23 cellular contexts compared by ENCODE assay signal in the genomic region with DNA sequence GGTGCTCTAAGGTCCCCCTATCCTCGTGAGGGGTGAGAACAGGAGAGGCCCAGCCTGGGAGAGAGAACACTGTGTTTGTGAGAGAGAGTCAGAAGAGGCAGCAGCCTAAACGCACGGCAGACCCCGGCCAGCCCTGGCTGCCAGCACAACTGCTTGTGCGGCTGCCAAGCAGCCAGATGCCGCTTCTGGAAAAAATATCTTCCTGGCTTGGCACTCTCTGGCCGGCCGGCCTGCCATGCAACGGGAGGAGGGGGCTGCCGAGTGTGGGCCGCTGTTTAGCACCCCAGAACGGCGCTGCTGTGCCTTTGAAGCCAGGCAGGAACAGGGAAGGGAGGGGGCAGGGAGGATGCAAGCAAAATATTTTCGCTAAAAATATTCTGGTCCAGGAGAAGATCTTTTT.
DNase-seq lines count a peak whose midpoint lies in the region; ATAC-seq and TF ChIP-seq lines count a peak whose summit lies in the region.
"Had no signal": no experiment of that assay in that cellular context is flagged by ENCODE, and none has a peak within 500 bp of the region (broad histone marks: within the 10 kb centered on the region; RNA-seq: fewer than 3 reads in every experiment).

No MANE protein-coding gene starts in this region.

- TF ChIP-seq RAD21 in IMR-90 (IDR thresholded peaks at IDR 0.05; ENCODE audit: low read length): no peak

- in situ Hi-C loops in IMR-90 (cut with MboI; ENCODE audit: low sequenced_read_pairs): no loop called here

- no peak overlapping the region for H3K4ac ChIP-seq in IMR-90 (ENCODE audit: low read depth, low read length)

- H3K9me1 ChIP-seq in IMR-90 (ENCODE audit: insufficient read depth, low read length): peaks cover 22% of the 10 kb centered on the region

- dilution Hi-C loops in IMR-90 (cut with HindIII; ENCODE audit: low sequenced_read_pairs, unreplicated experiment): no loop called here

- no peak overlapping the region for H3K56ac ChIP-seq in IMR-90 (ENCODE audit: extremely low read depth, insufficient read depth, low read length)

- no peak overlapping the region for H3K23ac ChIP-seq in IMR-90 (ENCODE audit: low read depth, low read length)

- TF ChIP-seq POLR2A in IMR-90 (IDR thresholded peaks at IDR 0.05; ENCODE audit: low read depth, low read length): no peak

- no peak overlapping the region for H2AK5ac ChIP-seq in IMR-90 (ENCODE audit: low read depth, low read length)

- H2BK5ac ChIP-seq in IMR-90 (ENCODE audit: low read depth, low read length, poor library complexity, severe bottlenecking): no peak overlapping the region

- H3K14ac ChIP-seq in IMR-90 (replicated peaks; ENCODE audit: low read depth, low read length): no peak overlapping the region

- no peak overlapping the region for H3K4me2 ChIP-seq in IMR-90 (ENCODE audit: low read depth, low read length)

- intact Hi-C loops in IMR-90 (cut with micrococcal nuclease): loop anchor here (5.0 kb wide), 1 partner anchor 102 kb away; no protein-coding TSS in a partner anchor
- intact Hi-C loops in dorsolateral prefrontal cortex (cut with DNase I): no loop called here

- no peak overlapping the region for H3K27ac Mint-ChIP-seq in nephron progenitor cell
- H3K27ac Mint-ChIP-seq in stimulated activated effector memory CD8-positive, alpha-beta T cell treated with anti-CD3 and anti-CD28 coated beads, Interleukin-12 subunit alpha, Interleukin-12 subunit beta, amount 100 ng/mL, for 72 hours: no peak overlapping the region
- H3K27ac Mint-ChIP-seq: activated CD8-positive, alpha-beta T cell treated with anti-CD3 and anti-CD28 coated beads, Interleukin-2, amount 10 ng/mL, durations not matched to agents 7 days and 5 days; activated naive CD8-positive, alpha-beta T cell treated with anti-CD3 and anti-CD28 coated beads, Interleukin-2, amount 50 U/mL, for 24 hours; dendritic cell treated with granulocyte-macrophage colony-stimulating factor and Interleukin-4, amounts not matched to agents 40 ng/mL and 50 ng/mL, for 4 days; memory B cell had no signal

- H4K91ac ChIP-seq in IMR-90 (ENCODE audit: insufficient read depth, low read depth, low read length): no peak overlapping the region

- WGBS in IMR-90 (ENCODE audit: extremely low coverage in 2 of 2, insufficient read length in 1 of 2), 2 experiments: 20% methylated on average over 1 of the region's 14 CpGs; no CpG with 5 or more reads in 1 of the 2 experiments

- CTCF ChIA-PET in IMR-90 (lab: Yijun Ruan, JAX): interaction anchor here (0.5 kb wide), 1 partner anchor 366 kb away, joined by 4 read pairs; no protein-coding TSS in a partner anchor

- H2BK120ac ChIP-seq in IMR-90 (ENCODE audit: low read depth, low read length): no peak overlapping the region

- BruUV-seq in IMR-90 (replicated peaks; lab: Mats Ljungman, UMichigan): no TSS peak

- H4K5ac ChIP-seq in IMR-90 (ENCODE audit: low read depth, low read length): no peak overlapping the region; the same call in 1 of the 2 replicates

- H3K27ac ChIP-seq in IMR-90 (ENCODE audit: insufficient read depth, low read length) (no peak overlapping the region), dorsolateral prefrontal cortex (peak overlapping the region in 10 of 59 donors; percentile 4 to 56 (median 28))
- H3K27ac ChIP-seq: Peyer's patch, SJSA1, spleen had no signal

- no peaks in the 10 kb centered on the region for H3K79me1 ChIP-seq in IMR-90 (ENCODE audit: low read depth in 1 of 2, low read length in 2 of 2)

- H2BK15ac ChIP-seq in IMR-90 (ENCODE audit: low read depth, low read length): no peak overlapping the region

- peak; percentile 35 for DNase-seq in GM03348 (ENCODE audit: low spot score)
- no peak for DNase-seq in IMR-90
- DNase-seq in dorsolateral prefrontal cortex: peak in 6 of 10 donors; percentile 11 to 55 (median 40)
- DNase-seq in nephron progenitor cell: no peak
- DNase-seq in 8988T: no peak
- DNase-seq in stimulated activated effector memory CD8-positive, alpha-beta T cell treated with anti-CD3 and anti-CD28 coated beads, Interleukin-12 subunit alpha, Interleukin-12 subunit beta, amount 100 ng/mL, for 72 hours (ENCODE audit: low spot score in 2 of 2): no peak
- DNase-seq: activated CD8-positive, alpha-beta T cell treated with anti-CD3 and anti-CD28 coated beads, Interleukin-2, amount 10 ng/mL, durations not matched to agents 7 days and 5 days; activated gamma-delta T cell; activated naive CD8-positive, alpha-beta T cell treated with anti-CD3 and anti-CD28 coated beads, Interleukin-2, amount 50 U/mL, for 24 hours; activated T-cell treated with anti-CD3 and anti-CD28 coated beads for 4 hours; CD4-positive, CD25-positive, alpha-beta regulatory T cell; kidney; naive B cell; Peyer's patch; retina; spleen; stimulated activated CD4-positive, alpha-beta T cell treated with anti-CD3 and anti-CD28 coated beads, Interleukin-4, amount 100 ng/mL, for 1 hour; stimulated activated naive CD4-positive, alpha-beta T cell treated with Interleukin-2 at 50 U/mL for 16 hours; testis had no signal

- POLR2A ChIA-PET in IMR-90 (lab: Charles Lee; ENCODE audit: unreplicated experiment): no interaction called here

- peak overlapping the region; percentile 57 for H2AFZ ChIP-seq in IMR-90 (replicated peaks; ENCODE audit: low read length, poor library complexity)

- no peaks in the 10 kb centered on the region for H3K9me3 Mint-ChIP-seq in nephron progenitor cell
- H3K9me3 Mint-ChIP-seq in stimulated activated effector memory CD8-positive, alpha-beta T cell treated with anti-CD3 and anti-CD28 coated beads, Interleukin-12 subunit alpha, Interleukin-12 subunit beta, amount 100 ng/mL, for 72 hours: no peaks in the 10 kb centered on the region
- H3K9me3 Mint-ChIP-seq: activated naive CD8-positive, alpha-beta T cell treated with anti-CD3 and anti-CD28 coated beads, Interleukin-2, amount 50 U/mL, for 24 hours; CD4-positive, CD25-positive, alpha-beta regulatory T cell; dendritic cell treated with granulocyte-macrophage colony-stimulating factor and Interleukin-4, amounts not matched to agents 40 ng/mL and 50 ng/mL, for 4 days; memory B cell; naive B cell had no signal

- no peak for ATAC-seq in IMR-90 (ENCODE audit: low read depth)
- no peak for ATAC-seq in HG02840 (IDR thresholded peaks at IDR 0.05; ENCODE audit: low FRiP score, unreplicated experiment)
- no peak for ATAC-seq in stimulated activated effector memory CD8-positive, alpha-beta T cell treated with anti-CD3 and anti-CD28 coated beads, Interleukin-12 subunit alpha, Interleukin-12 subunit beta, amount 100 ng/mL, for 72 hours
- ATAC-seq: activated CD8-positive, alpha-beta T cell treated with anti-CD3 and anti-CD28 coated beads, Interleukin-2, amount 10 ng/mL, durations not matched to agents 7 days and 5 days; activated naive CD8-positive, alpha-beta T cell treated with anti-CD3 and anti-CD28 coated beads, Interleukin-2, amount 50 U/mL, for 24 hours had no signal

- H4K20me1 ChIP-seq in IMR-90 (ENCODE audit: insufficient read depth, low read length): no peaks in the 10 kb centered on the region

- no peaks in the 10 kb centered on the region for H3K36me3 Mint-ChIP-seq in nephron progenitor cell (ENCODE audit: low read depth)
- H3K36me3 Mint-ChIP-seq in stimulated activated effector memory CD8-positive, alpha-beta T cell treated with anti-CD3 and anti-CD28 coated beads, Interleukin-12 subunit alpha, Interleukin-12 subunit beta, amount 100 ng/mL, for 72 hours: no peaks in the 10 kb centered on the region
- H3K36me3 Mint-ChIP-seq: memory B cell, naive B cell had no signal

- H3K4me1 Mint-ChIP-seq in nephron progenitor cell: peaks cover 61% of the 10 kb centered on the region
- H3K4me1 Mint-ChIP-seq in stimulated activated effector memory CD8-positive, alpha-beta T cell treated with anti-CD3 and anti-CD28 coated beads, Interleukin-12 subunit alpha, Interleukin-12 subunit beta, amount 100 ng/mL, for 72 hours: peaks cover 6% of the 10 kb centered on the region
- H3K4me1 Mint-ChIP-seq: activated naive CD8-positive, alpha-beta T cell treated with anti-CD3 and anti-CD28 coated beads, Interleukin-2, amount 50 U/mL, for 24 hours; CD4-positive, CD25-positive, alpha-beta regulatory T cell; memory B cell; naive B cell had no signal

- H3K4me3 ChIP-seq in IMR-90 (ENCODE audit: insufficient read depth, low read depth, low read length) (no peak overlapping the region), dorsolateral prefrontal cortex (no peak overlapping the region)
- H3K4me3 ChIP-seq: Peyer's patch, SJSA1, spleen, testis had no signal

- TF ChIP-seq CTCF in IMR-90 (conservative IDR thresholded peaks at IDR 0.05; ENCODE audit: low read depth, low read length) (no peak), dorsolateral prefrontal cortex (IDR thresholded peaks at IDR 0.05 in 54 of 56, conservative IDR thresholded peaks at IDR 0.05 in 2 of 56; ENCODE audit: low read depth in 1 of 56, partially characterized antibody in 56 of 56) (no peak), nephron progenitor cell (IDR thresholded peaks at IDR 0.05) (no peak)

- no peak overlapping the region for H3K18ac ChIP-seq in IMR-90 (ENCODE audit: low read depth, low read length)

- no peak overlapping the region for H2BK20ac ChIP-seq in IMR-90 (ENCODE audit: low read depth, low read length)

- peak overlapping the region; percentile 11 for H3K4me3 Mint-ChIP-seq in nephron progenitor cell
- H3K4me3 Mint-ChIP-seq in stimulated activated effector memory CD8-positive, alpha-beta T cell treated with anti-CD3 and anti-CD28 coated beads, Interleukin-12 subunit alpha, Interleukin-12 subunit beta, amount 100 ng/mL, for 72 hours: no peak overlapping the region
- H3K4me3 Mint-ChIP-seq: activated CD8-positive, alpha-beta T cell treated with anti-CD3 and anti-CD28 coated beads, Interleukin-2, amount 10 ng/mL, durations not matched to agents 7 days and 5 days; activated naive CD8-positive, alpha-beta T cell treated with anti-CD3 and anti-CD28 coated beads, Interleukin-2, amount 50 U/mL, for 24 hours; CD4-positive, CD25-positive, alpha-beta regulatory T cell; dendritic cell treated with granulocyte-macrophage colony-stimulating factor and Interleukin-4, amounts not matched to agents 40 ng/mL and 50 ng/mL, for 4 days; memory B cell; naive B cell had no signal

- no peak overlapping the region for H4K8ac ChIP-seq in IMR-90 (ENCODE audit: low read depth in 2 of 2, low read length in 2 of 2)

- H3K27me3 Mint-ChIP-seq in nephron progenitor cell (ENCODE audit: low read depth, poor library complexity): peaks cover 15% of the 10 kb centered on the region
- H3K27me3 Mint-ChIP-seq: activated naive CD8-positive, alpha-beta T cell treated with anti-CD3 and anti-CD28 coated beads, Interleukin-2, amount 50 U/mL, for 24 hours; dendritic cell treated with granulocyte-macrophage colony-stimulating factor and Interleukin-4, amounts not matched to agents 40 ng/mL and 50 ng/mL, for 4 days had no signal

- H3K36me3 ChIP-seq in IMR-90 (ENCODE audit: control insufficient read depth, insufficient read depth, low read length): no peaks in the 10 kb centered on the region
- H3K36me3 ChIP-seq: Peyer's patch, SJSA1, spleen had no signal

- no peak overlapping the region for H3K9ac ChIP-seq in IMR-90 (ENCODE audit: low read depth, low read length)

- H3K9me3 ChIP-seq in IMR-90 (ENCODE audit: control insufficient read depth, insufficient read depth, low read length): no peaks in the 10 kb centered on the region
- H3K9me3 ChIP-seq: Peyer's patch, SJSA1, spleen, testis had no signal

- H3K27me3 ChIP-seq in IMR-90 (ENCODE audit: control insufficient read depth, insufficient read depth, low read length): no peaks in the 10 kb centered on the region
- no peaks in the 10 kb centered on the region for H3K27me3 ChIP-seq in dorsolateral prefrontal cortex
- H3K27me3 ChIP-seq: Peyer's patch, SJSA1, spleen, testis had no signal

- H3K4me1 ChIP-seq in IMR-90 (ENCODE audit: control insufficient read depth, insufficient read depth, low read length): peaks cover 23% of the 10 kb centered on the region

- H2AK9ac ChIP-seq in IMR-90 (replicated peaks; ENCODE audit: low read depth, low read length, poor library complexity): peak overlapping the region; percentile 56

Comparison
In these comparisons a context has a peak if more than half of its experiments do, and no peak if none do; other contexts are left out.
1. DNase-seq: peak in GM03348 (single experiment) and dorsolateral prefrontal cortex (6 of 10); none in IMR-90 (single experiment), nephron progenitor cell (single experiment), 8988T (single experiment) and stimulated activated effector memory CD8-positive, alpha-beta T cell treated with anti-CD3 and anti-CD28 coated beads, Interleukin-12 subunit alpha, Interleukin-12 subunit beta, amount 100 ng/mL, for 72 hours (0 of 2).